Comparison of ENCODE assay signal across 19 cellular contexts in the genomic region with DNA sequence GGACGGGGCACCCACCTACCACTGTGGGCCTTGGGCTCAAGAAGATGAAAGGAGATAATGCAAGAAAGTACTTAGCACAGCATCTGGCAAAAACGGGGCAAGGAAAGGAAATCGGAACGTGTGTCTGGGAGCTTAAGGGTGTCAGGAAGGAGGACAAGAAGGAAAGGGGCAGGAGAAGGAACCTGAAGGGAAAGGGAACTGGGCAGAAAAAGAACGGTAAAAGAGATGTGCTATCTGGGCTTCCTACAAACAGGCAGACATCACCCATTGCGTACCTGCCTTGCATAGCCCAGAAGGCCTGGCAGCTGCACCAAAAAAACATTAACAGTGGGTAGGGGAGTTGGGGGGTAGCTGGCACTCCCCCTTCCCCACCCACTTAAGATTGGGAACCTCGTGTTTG. TPM values are rescaled to one million over a fixed set of nuclear protein-coding genes. Genes with fewer than 3 reads are reported as not detected.
DNase-seq lines count a peak whose midpoint lies in the region; ATAC-seq, FAIRE-seq and TF ChIP-seq lines count a peak whose summit lies in the region.
"Had no signal": no experiment of that assay in that cellular context is flagged by ENCODE, and none has a peak within 500 bp of the region (broad histone marks: within the 10 kb centered on the region; RNA-seq: fewer than 3 reads in every experiment).

No MANE protein-coding gene starts in this region.

- no peak for DNase-seq in H9
- DNase-seq in GM12878 (ENCODE audit: low read depth, low spot score): no peak
- DNase-seq in naive thymus-derived CD8-positive, alpha-beta T cell: no peak
- DNase-seq in activated CD4-positive, alpha-beta T cell treated with anti-CD3 and anti-CD28 coated beads for 4 hours: no peak
- DNase-seq in kidney glomerular epithelial cell (lab: John Stamatoyannopoulos, UW): no peak
- DNase-seq in D341Med (ENCODE audit: low spot score): no peak
- DNase-seq: ACHN; activated CD4-positive, alpha-beta T cell treated with anti-CD3 and anti-CD28 coated beads, Interleukin-2, amount 50 U/mL, for 48 hours; body of pancreas; COR-L47; dermis blood vessel endothelial cell; KG1; NCI-H748 treated with DMSO at 0.1 percent for 48 hours; right cardiac atrium; stimulated activated naive CD8-positive, alpha-beta T cell treated with anti-CD3 and anti-CD28 coated beads, Interleukin-15, amount 100 ng/mL, for 72 hours had no signal

- no peaks in the 10 kb centered on the region for H3K79me2 ChIP-seq in H9 (ENCODE audit: insufficient read depth, low read length)
- H3K79me2 ChIP-seq in GM12878 (ENCODE audit: control insufficient read depth, insufficient read depth, low read length): no peaks in the 10 kb centered on the region

- no peak overlapping the region for H3K18ac ChIP-seq in H9 (ENCODE audit: insufficient read length, low read depth, low read length)

- no peak overlapping the region; a peak in 2 of 7 replicates for H3K27ac Mint-ChIP-seq in H9
- peak overlapping the region in 9 of 10 donors; percentile 10 to 78 (median 51) for H3K27ac Mint-ChIP-seq in naive thymus-derived CD8-positive, alpha-beta T cell
- H3K27ac Mint-ChIP-seq: stimulated activated naive CD8-positive, alpha-beta T cell treated with anti-CD3 and anti-CD28 coated beads, Interleukin-15, amount 100 ng/mL, for 72 hours had no signal

- H2BK12ac ChIP-seq in H9 (ENCODE audit: insufficient read length, low read depth, low read length): no peak overlapping the region

- intact Hi-C loops in GM12878 (cut with micrococcal nuclease; ENCODE audit: unreplicated experiment): no loop called here

- H3K4me2 ChIP-seq in BLaER1 (peak overlapping the region; percentile 48), H9 (ENCODE audit: insufficient read depth, insufficient read length, low read length) (no peak overlapping the region), GM12878 (ENCODE audit: control insufficient read depth, insufficient read depth) (no peak overlapping the region)

- H3K27ac ChIP-seq in BLaER1: no peak overlapping the region
- H3K27ac ChIP-seq in H9 (ENCODE audit: insufficient read length, low read depth, low read length): no peak overlapping the region
- no peak overlapping the region for H3K27ac ChIP-seq in GM12878 (ENCODE audit: control insufficient read depth, insufficient read depth)
- H3K27ac ChIP-seq: body of pancreas had no signal

- no peak for TF ChIP-seq POLR2A in GM12878 (IDR thresholded peaks at IDR 0.05; ENCODE audit: low read depth, low read length)

- RAD21 ChIA-PET in GM12878 (lab: Charles Lee; ENCODE audit: unreplicated experiment): interaction anchor here (0.7 to 1.2 kb wide), 3 partner anchors 10 to 15 kb away, joined by 3 to 5 read pairs (median 3); a partner anchor contains a TSS

- H4K91ac ChIP-seq in H9 (ENCODE audit: insufficient read length, low read depth, low read length): no peak overlapping the region

- TF ChIP-seq CTCF in H9 (conservative IDR thresholded peaks at IDR 0.05) (no peak), GM12878 (IDR thresholded peaks at IDR 0.05 in 2 of 3, conservative IDR thresholded peaks at IDR 0.05 in 1 of 3; ENCODE audit: control insufficient read depth in 2 of 3, extremely low read depth in 1 of 3, insufficient read depth in 1 of 3, low read depth in 3 of 3, low read length in 3 of 3) (no peak)

- WGBS in H9 (ENCODE audit: extremely low coverage, insufficient read length, low lambda C conversion rate): no CpG with 5 or more reads among the region's 7 CpGs
- WGBS in GM12878 (ENCODE audit: insufficient coverage, insufficient replicate concordance, low lambda C conversion rate, missing lambda C conversion rate): 48% methylated on average over 7 of the region's 7 CpGs

- H2AK5ac ChIP-seq in H9 (ENCODE audit: insufficient read length, low read length): no peak overlapping the region

- H2BK20ac ChIP-seq in H9 (ENCODE audit: low read depth, low read length, poor library complexity, severe bottlenecking): no peak overlapping the region

- H3K4me1 ChIP-seq in BLaER1 (peaks cover 54% of the 10 kb centered on the region), H9 (ENCODE audit: insufficient read depth, low read length) (no peaks in the 10 kb centered on the region; the same call in 1 of the 2 replicates), GM12878 (ENCODE audit: control insufficient read depth, insufficient read depth, low read length) (peaks cover 17% of the 10 kb centered on the region)

- peak overlapping the region; percentile 13; the same call in 1 of the 2 replicates for H3K14ac ChIP-seq in H9 (ENCODE audit: insufficient read depth, low read length)

- no peak overlapping the region for H4K5ac ChIP-seq in H9 (ENCODE audit: insufficient read length, low read depth, low read length)

- ATAC-seq in GM12878 (no peak), HG03095 (IDR thresholded peaks at IDR 0.05; ENCODE audit: unreplicated experiment) (no peak)
- ATAC-seq in naive thymus-derived CD8-positive, alpha-beta T cell: no peak
- ATAC-seq: activated naive CD4-positive, alpha-beta T cell treated with anti-CD3 and anti-CD28 coated beads, Interleukin-2, amount 50 U/mL, for 72 hours; right cardiac atrium; stimulated activated naive CD8-positive, alpha-beta T cell treated with anti-CD3 and anti-CD28 coated beads, Interleukin-15, amount 100 ng/mL, for 72 hours had no signal

- no peak overlapping the region for H3K56ac ChIP-seq in H9 (ENCODE audit: insufficient read length, low read depth, low read length)

- peak overlapping the region in 1 of 2 experiments; percentile 46; a peak in 2 of 5 replicates for H3K4me3 Mint-ChIP-seq in H9
- H3K4me3 Mint-ChIP-seq in naive thymus-derived CD8-positive, alpha-beta T cell: no peak overlapping the region
- H3K4me3 Mint-ChIP-seq: stimulated activated naive CD8-positive, alpha-beta T cell treated with anti-CD3 and anti-CD28 coated beads, Interleukin-15, amount 100 ng/mL, for 72 hours had no signal

- TF ChIP-seq RAD21 in GM12878 (IDR thresholded peaks at IDR 0.05; ENCODE audit: insufficient read depth, low read depth, low read length): no peak

- FAIRE-seq in GM12878 (lab: Jason Lieb, UNC): no peak
- FAIRE-seq: TTC549 had no signal

- no peaks in the 10 kb centered on the region; a peak in 1 of 5 replicates for H3K9me3 Mint-ChIP-seq in H9
- no peaks in the 10 kb centered on the region for H3K9me3 Mint-ChIP-seq in naive thymus-derived CD8-positive, alpha-beta T cell
- H3K9me3 Mint-ChIP-seq: activated naive CD4-positive, alpha-beta T cell treated with anti-CD3 and anti-CD28 coated beads, Interleukin-2, amount 50 U/mL, for 72 hours; stimulated activated naive CD8-positive, alpha-beta T cell treated with anti-CD3 and anti-CD28 coated beads, Interleukin-15, amount 100 ng/mL, for 72 hours had no signal

- no peak overlapping the region for H3K23ac ChIP-seq in H9 (ENCODE audit: insufficient read length, low read depth, low read length)

- H3K27me3 Mint-ChIP-seq in H9 (ENCODE audit: low read depth): peaks cover 35% of the 10 kb centered on the region
- no peaks in the 10 kb centered on the region for H3K27me3 Mint-ChIP-seq in naive thymus-derived CD8-positive, alpha-beta T cell

- H4K20me1 ChIP-seq in BLaER1: no peaks in the 10 kb centered on the region
- no peaks in the 10 kb centered on the region for H4K20me1 ChIP-seq in H9 (ENCODE audit: control insufficient read depth, insufficient read depth, insufficient read length)
- no peaks in the 10 kb centered on the region for H4K20me1 ChIP-seq in GM12878 (ENCODE audit: control insufficient read depth, insufficient read depth)

- H3K36me3 ChIP-seq in BLaER1 (peaks cover 35% of the 10 kb centered on the region), GM12878 (ENCODE audit: control insufficient read depth in 2 of 2, insufficient read depth in 2 of 2, low read length in 1 of 2) (peaks cover 2 to 9% of the 10 kb centered on the region in 2 experiments; a peak in 2 of 4 replicates)

- no peak overlapping the region for H2BK15ac ChIP-seq in H9 (ENCODE audit: low read depth, low read length)

- H3K36me3 Mint-ChIP-seq in H9 (ENCODE audit: insufficient read depth in 1 of 3, low read depth in 3 of 3): peaks cover 3 to 11% (median 6%) of the 10 kb centered on the region in 3 experiments; a peak in 5 of 7 replicates
- H3K36me3 Mint-ChIP-seq in naive thymus-derived CD8-positive, alpha-beta T cell: peaks cover 0 to 22% (median 8%) of the 10 kb centered on the region in 3 donors
- H3K36me3 Mint-ChIP-seq: activated naive CD4-positive, alpha-beta T cell treated with anti-CD3 and anti-CD28 coated beads, Interleukin-2, amount 50 U/mL, for 72 hours had no signal

- H3K27me3 ChIP-seq in BLaER1 (no peaks in the 10 kb centered on the region), H9 (ENCODE audit: insufficient read depth, low read length) (peaks cover 3% of the 10 kb centered on the region; the same call in 1 of the 2 replicates), GM12878 (replicated peaks in 1 of 2; ENCODE audit: control insufficient read depth in 2 of 2, insufficient read depth in 2 of 2, low read length in 1 of 2) (no peaks in the 10 kb centered on the region)
- H3K27me3 ChIP-seq: body of pancreas had no signal

- CTCF ChIA-PET in GM12878 (lab: Yijun Ruan, JAX): interaction anchor here (0.6 to 10.8 kb wide), 6 partner anchors 9 to 189 kb away, joined by 3 to 174 read pairs (median 4); a partner anchor contains a TSS

- SMC1A ChIA-PET in GM12878 (lab: Charles Lee; ENCODE audit: uncharacterized antibody, unreplicated experiment): interaction anchor here (1.4 to 9.5 kb wide), 3 partner anchors 8 to 18 kb away, joined by 3 to 110 read pairs (median 4); a partner anchor contains a TSS

- no peak overlapping the region for H4K8ac ChIP-seq in H9 (replicated peaks; ENCODE audit: insufficient read length, low read depth, low read length)

- POLR2A ChIA-PET in GM12878 (lab: Charles Lee): interaction anchor here (1.7 to 5.6 kb wide), 3 partner anchors 10 to 36 kb away, joined by 4 to 45 read pairs (median 6); a partner anchor contains a TSS
- POLR2A ChIA-PET in naive thymus-derived CD8-positive, alpha-beta T cell (lab: Charles Lee): interaction anchor here (0.7 to 11.2 kb wide), 5 partner anchors 9 to 37 kb away, joined by 3 to 118 read pairs (median 13); a partner anchor contains a TSS

- H3K9me3 ChIP-seq in BLaER1: no peaks in the 10 kb centered on the region
- H3K9me3 ChIP-seq in H9 (ENCODE audit: control insufficient read depth, low read depth, low read length): no peaks in the 10 kb centered on the region
- no peaks in the 10 kb centered on the region for H3K9me3 ChIP-seq in GM12878 (replicated peaks; ENCODE audit: control insufficient read depth, insufficient read depth, low read length)
- H3K9me3 ChIP-seq: body of pancreas had no signal

- H2AFZ ChIP-seq in H9 (ENCODE audit: low read length): no peak overlapping the region
- H2AFZ ChIP-seq in GM12878 (ENCODE audit: control insufficient read depth, low read depth, low read length): no peak overlapping the region

- no peak overlapping the region for H3K4ac ChIP-seq in H9 (ENCODE audit: low read depth, low read length)

- H2BK120ac ChIP-seq in H9 (ENCODE audit: low read depth, low read length, poor library complexity, severe bottlenecking): no peak overlapping the region

- H3K23me2 ChIP-seq in H9 (ENCODE audit: insufficient read length, low read depth, low read length, poor library complexity, severe bottlenecking): peaks cover 12% of the 10 kb centered on the region

- H3K9ac ChIP-seq in BLaER1 (no peak overlapping the region), H9 (ENCODE audit: extremely low read depth, insufficient read length, low read length) (no peak overlapping the region), GM12878 (ENCODE audit: control insufficient read depth, insufficient read depth, low read length) (no peak overlapping the region)

- H2BK5ac ChIP-seq in H9 (ENCODE audit: insufficient read length, low read length): no peak overlapping the region

- peaks cover 29 to 33% of the 10 kb centered on the region in 2 experiments for H3K4me1 Mint-ChIP-seq in H9
- H3K4me1 Mint-ChIP-seq in naive thymus-derived CD8-positive, alpha-beta T cell: peaks cover 18 to 41% (median 36%) of the 10 kb centered on the region in 4 donors

- no peak for TF ChIP-seq EP300 in GM12878 (IDR thresholded peaks at IDR 0.05; ENCODE audit: borderline replicate concordance in 1 of 2, control insufficient read depth in 1 of 2, low read depth in 2 of 2, low read length in 2 of 2)

- no TSS peak for BruUV-seq in GM12878 (replicated peaks; lab: Mats Ljungman, UMichigan)

- H3K79me1 ChIP-seq in H9 (ENCODE audit: insufficient read depth, low read depth, low read length, poor library complexity, severe bottlenecking): no peaks in the 10 kb centered on the region

- no peak overlapping the region for H3T11ph ChIP-seq in H9 (ENCODE audit: low read length)

- no peak overlapping the region for H3K4me3 ChIP-seq in BLaER1
- H3K4me3 ChIP-seq in GM12878: no peak overlapping the region
- H3K4me3 ChIP-seq: body of pancreas had no signal

- in situ Hi-C loops in GM12878 (cut with MboI): no loop called here

RNA-seq across cellular contexts. Expression of a gene that starts 1.0 kb away (rescaled TPM):
- 1.2 and 1.4 TPM in 2 replicates for total RNA-seq in H9 (2021)
- total RNA-seq in GM12878 (2013; cell fraction: nucleolus; rRNA removed): 3.3 and 4.7 TPM in 2 replicates
- total RNA-seq in GM12878 (2014; rRNA removed): 0.87 and 1.2 TPM in 2 replicates
- 0.27 and 0.37 TPM in 2 replicates for total RNA-seq in GM12878 (2014; rRNA removed; fragmentation: Illumina TruSeq; extraction: Trizol)
- 0.66 and 0.69 TPM in 2 replicates for total RNA-seq in GM12878 (2021)
- 0.84 TPM for polyA plus RNA-seq in GM12878 (2011; ENCODE audit: low read depth)
- polyA plus RNA-seq in GM12878 (2011; rRNA removed): 0.69 and 1.1 TPM in 2 replicates
- 0.59 and 0.61 TPM in 2 replicates for polyA plus RNA-seq in GM12878 (2011; cell fraction: cytosol; rRNA removed)
- polyA plus RNA-seq in GM12878 (2011; cell fraction: nucleus; rRNA removed): 1.9 and 2.3 TPM in 2 replicates
- polyA plus RNA-seq in GM12878 (2012): 0.94 and 1.6 TPM in 2 replicates
- polyA plus RNA-seq in GM12878 (2014; fragmentation: Illumina TruSeq; extraction: Trizol): 0.17 and 0.66 TPM in 2 replicates
- 1 to 10 TPM in 1 of 2 experiments, under 1 TPM in 1; 0.68 to 1.3 TPM for polyA plus RNA-seq in GM12878 (2014; fragmentation: Nextera tagmentation; extraction: Ambion mirVana)
- polyA plus RNA-seq in GM12878 (2014; rRNA removed): 1.3 and 1.5 TPM in 2 replicates
- polyA plus RNA-seq in GM12878 (2016; fragmentation: Nextera tagmentation; extraction: Ambion mirVana): 1 to 10 TPM in 1 of 2 experiments, under 1 TPM in 1; 0.97 to 1.5 TPM
- polyA minus RNA-seq in GM12878 (2011; rRNA and poly(A)+ RNA removed): 0.88 and 1.6 TPM in 2 replicates
- 0.94 TPM in 2 replicates for polyA minus RNA-seq in GM12878 (2011; cell fraction: cytosol; rRNA and poly(A)+ RNA removed)
- polyA minus RNA-seq in GM12878 (2011; cell fraction: nucleus; rRNA and poly(A)+ RNA removed): 2.4 and 2.8 TPM in 2 replicates
- 1 to 10 TPM; 4.8 to 5.7 TPM for total RNA-seq in naive thymus-derived CD8-positive, alpha-beta T cell
- polyA plus RNA-seq in naive thymus-derived CD8-positive, alpha-beta T cell: under 1 TPM; 0.15 to 0.72 (median 0.29) TPM
- total RNA-seq: body of pancreas, dermis blood vessel endothelial cell had no signal

RNA-seq across cellular contexts. Expression of a gene that starts 10.5 kb away (rescaled TPM):
- total RNA-seq in H9 (2021) (12.7 and 13.3 TPM in 2 replicates), GM12878 (2014; rRNA removed) (16.7 and 17.8 TPM in 2 replicates), GM12878 (2014; rRNA removed; fragmentation: Illumina TruSeq; extraction: Trizol) (10.5 and 13.5 TPM in 2 replicates), GM12878 (2021) (51.5 and 56.9 TPM in 2 replicates)
- total RNA-seq in GM12878 (2013; cell fraction: nucleolus; rRNA removed): 43.0 and 46.7 TPM in 2 replicates
- polyA plus RNA-seq in GM12878 (2011; ENCODE audit: low read depth): 23.9 TPM
- polyA plus RNA-seq in GM12878 (2011; rRNA removed) (7.9 and 20.4 TPM in 2 replicates), GM12878 (2014; fragmentation: Illumina TruSeq; extraction: Trizol) (8.3 and 24.5 TPM in 2 replicates), GM12878 (2014; fragmentation: Nextera tagmentation; extraction: Ambion mirVana) (1 to 10 TPM; 3.0 TPM), GM12878 (2014; rRNA removed) (21.4 and 23.0 TPM in 2 replicates), GM12878 (2016; fragmentation: Nextera tagmentation; extraction: Ambion mirVana) (10 to 100 TPM; 43.8 to 53.7 TPM)
- polyA plus RNA-seq in GM12878 (2011; cell fraction: cytosol; rRNA removed): 30.1 and 31.1 TPM in 2 replicates
- 57.3 and 57.9 TPM in 2 replicates for polyA plus RNA-seq in GM12878 (2011; cell fraction: nucleus; rRNA removed)
- polyA plus RNA-seq in GM12878 (2012): 47.1 and 60.2 TPM in 2 replicates
- 43.4 and 68.8 TPM in 2 replicates for polyA minus RNA-seq in GM12878 (2011; rRNA and poly(A)+ RNA removed)
- polyA minus RNA-seq in GM12878 (2011; cell fraction: cytosol; rRNA and poly(A)+ RNA removed): 30.1 and 34.1 TPM in 2 replicates
- polyA minus RNA-seq in GM12878 (2011; cell fraction: nucleus; rRNA and poly(A)+ RNA removed): 24.3 and 36.3 TPM in 2 replicates
- total RNA-seq in naive thymus-derived CD8-positive, alpha-beta T cell: 10 to 100 TPM; 70.5 to 72.6 TPM
- 10 to 100 TPM; 49.4 to 67.5 (median 52.2) TPM for polyA plus RNA-seq in naive thymus-derived CD8-positive, alpha-beta T cell

RNA-seq across cellular contexts. Expression of a gene that starts 36.9 kb away (rescaled TPM):
- 77.2 and 79.0 TPM in 2 replicates for total RNA-seq in H9 (2021)
- total RNA-seq in GM12878 (2013; cell fraction: nucleolus; rRNA removed): 86.0 and 99.3 TPM in 2 replicates
- 54.0 and 63.9 TPM in 2 replicates for total RNA-seq in GM12878 (2014; rRNA removed)
- total RNA-seq in GM12878 (2014; rRNA removed; fragmentation: Illumina TruSeq; extraction: Trizol): 55.1 and 55.6 TPM in 2 replicates
- 61.4 and 66.1 TPM in 2 replicates for total RNA-seq in GM12878 (2021)
- 38.1 TPM for polyA plus RNA-seq in GM12878 (2011; ENCODE audit: low read depth)
- polyA plus RNA-seq in GM12878 (2011; rRNA removed): 72.6 and 75.2 TPM in 2 replicates
- polyA plus RNA-seq in GM12878 (2011; cell fraction: cytosol; rRNA removed): 75.3 and 79.2 TPM in 2 replicates
- polyA plus RNA-seq in GM12878 (2011; cell fraction: nucleus; rRNA removed): 84.1 and 96.7 TPM in 2 replicates
- 28.1 and 30.3 TPM in 2 replicates for polyA plus RNA-seq in GM12878 (2012)
- 70.4 and 72.4 TPM in 2 replicates for polyA plus RNA-seq in GM12878 (2014; fragmentation: Illumina TruSeq; extraction: Trizol)
- 10 to 100 TPM; 60.7 to 65.7 TPM for polyA plus RNA-seq in GM12878 (2014; fragmentation: Nextera tagmentation; extraction: Ambion mirVana)
- 52.9 and 55.0 TPM in 2 replicates for polyA plus RNA-seq in GM12878 (2014; rRNA removed)
- polyA plus RNA-seq in GM12878 (2016; fragmentation: Nextera tagmentation; extraction: Ambion mirVana): 10 to 100 TPM; 60.5 to 61.9 TPM
- 88.0 and 92.9 TPM in 2 replicates for polyA minus RNA-seq in GM12878 (2011; rRNA and poly(A)+ RNA removed)
- 33.0 and 43.8 TPM in 2 replicates for polyA minus RNA-seq in GM12878 (2011; cell fraction: cytosol; rRNA and poly(A)+ RNA removed)
- polyA minus RNA-seq in GM12878 (2011; cell fraction: nucleus; rRNA and poly(A)+ RNA removed): 27.3 and 65.8 TPM in 2 replicates
- 100 to 1,000 TPM; 143 to 148 TPM for total RNA-seq in naive thymus-derived CD8-positive, alpha-beta T cell
- polyA plus RNA-seq in naive thymus-derived CD8-positive, alpha-beta T cell: 10 to 100 TPM; 42.2 to 62.8 (median 59.6) TPM

RNA-seq across cellular contexts. Expression of a gene that starts 45.7 kb away (rescaled TPM):
- total RNA-seq in H9 (2021) (56.5 and 60.3 TPM in 2 replicates), GM12878 (2014; rRNA removed) (0.38 and 0.85 TPM in 2 replicates), GM12878 (2014; rRNA removed; fragmentation: Illumina TruSeq; extraction: Trizol) (0.28 and 0.31 TPM in 2 replicates), GM12878 (2021) (1.1 and 1.8 TPM in 2 replicates)
- 3.2 and 5.0 TPM in 2 replicates for total RNA-seq in GM12878 (2013; cell fraction: nucleolus; rRNA removed)
- 1.2 TPM for polyA plus RNA-seq in GM12878 (2011; ENCODE audit: low read depth)
- polyA plus RNA-seq in GM12878 (2011; rRNA removed) (0.65 and 0.91 TPM in 2 replicates), GM12878 (2014; fragmentation: Illumina TruSeq; extraction: Trizol) (0.27 and 0.56 TPM in 2 replicates), GM12878 (2014; fragmentation: Nextera tagmentation; extraction: Ambion mirVana) (not detected), GM12878 (2014; rRNA removed) (1.8 and 1.9 TPM in 2 replicates), GM12878 (2016; fragmentation: Nextera tagmentation; extraction: Ambion mirVana) (under 1 TPM; 0.32 to 0.42 TPM)
- 1.8 and 2.0 TPM in 2 replicates for polyA plus RNA-seq in GM12878 (2011; cell fraction: cytosol; rRNA removed)
- polyA plus RNA-seq in GM12878 (2011; cell fraction: nucleus; rRNA removed): 7.5 and 8.2 TPM in 2 replicates
- 0.46 and 0.59 TPM in 2 replicates for polyA plus RNA-seq in GM12878 (2012)
- 0.15 and 0.26 TPM in 2 replicates for polyA minus RNA-seq in GM12878 (2011; rRNA and poly(A)+ RNA removed)
- polyA minus RNA-seq in GM12878 (2011; cell fraction: cytosol; rRNA and poly(A)+ RNA removed): not detected in 2 replicates
- 0.57 and 1.1 TPM in 2 replicates for polyA minus RNA-seq in GM12878 (2011; cell fraction: nucleus; rRNA and poly(A)+ RNA removed)
- 1 to 10 TPM; 2.5 to 3.3 TPM for total RNA-seq in naive thymus-derived CD8-positive, alpha-beta T cell
- polyA plus RNA-seq in naive thymus-derived CD8-positive, alpha-beta T cell: not detected

RNA-seq across cellular contexts. Expression of a gene that starts 47.1 kb away (rescaled TPM):
- total RNA-seq in H9 (2021) (141 and 147 TPM in 2 replicates), GM12878 (2014; rRNA removed) (96.2 and 106 TPM in 2 replicates), GM12878 (2014; rRNA removed; fragmentation: Illumina TruSeq; extraction: Trizol) (103 and 113 TPM in 2 replicates), GM12878 (2021) (105 and 115 TPM in 2 replicates)
- 38.4 and 43.2 TPM in 2 replicates for total RNA-seq in GM12878 (2013; cell fraction: nucleolus; rRNA removed)
- polyA plus RNA-seq in GM12878 (2011; ENCODE audit: low read depth): 71.5 TPM
- polyA plus RNA-seq in GM12878 (2011; rRNA removed) (175 and 221 TPM in 2 replicates), GM12878 (2014; fragmentation: Illumina TruSeq; extraction: Trizol) (125 and 129 TPM in 2 replicates), GM12878 (2014; fragmentation: Nextera tagmentation; extraction: Ambion mirVana) (10 to 100 TPM; 54.3 to 71.6 TPM), GM12878 (2014; rRNA removed) (106 and 118 TPM in 2 replicates), GM12878 (2016; fragmentation: Nextera tagmentation; extraction: Ambion mirVana) (100 to 1,000 TPM; 175 to 195 TPM)
- polyA plus RNA-seq in GM12878 (2011; cell fraction: cytosol; rRNA removed): 284 and 348 TPM in 2 replicates
- 231 and 240 TPM in 2 replicates for polyA plus RNA-seq in GM12878 (2011; cell fraction: nucleus; rRNA removed)
- polyA plus RNA-seq in GM12878 (2012): 53.0 and 76.1 TPM in 2 replicates
- polyA minus RNA-seq in GM12878 (2011; rRNA and poly(A)+ RNA removed): 257 and 258 TPM in 2 replicates
- 104 and 113 TPM in 2 replicates for polyA minus RNA-seq in GM12878 (2011; cell fraction: cytosol; rRNA and poly(A)+ RNA removed)
- polyA minus RNA-seq in GM12878 (2011; cell fraction: nucleus; rRNA and poly(A)+ RNA removed): 50.1 and 66.8 TPM in 2 replicates
- 10 to 100 TPM; 37.7 to 38.8 TPM for total RNA-seq in naive thymus-derived CD8-positive, alpha-beta T cell
- 10 to 100 TPM; 42.4 to 67.3 (median 62.2) TPM for polyA plus RNA-seq in naive thymus-derived CD8-positive, alpha-beta T cell

Comparison
In these comparisons a context has a peak if more than half of its experiments do, and no peak if none do; other contexts are left out.
1. H3K27ac Mint-ChIP-seq: peak in naive thymus-derived CD8-positive, alpha-beta T cell (9 of 10); none in H9 (0 of 3).